In genomic region chr7:149147072-149147729, GRCh38 we compare ENCODE assay signal across 1 cellular context.
TF ChIP-seq lines count a peak whose summit lies in the region.

ZNF398 (plus strand) TSS chr7:149147453; CDS start chr7:149147743, 290 bp downstream.

TF ChIP-seq in HepG2, 621 proteins besides CTCF, POLR2A, EP300 and RAD21 (continued from another document and continues in another):
- TF ChIP-seq ATF4 (CRISPR knock-in tag; IDR thresholded peaks at IDR 0.05) (peak in 1 of 2 experiments; percentile 42; a peak in 1 of 4 replicates), ZBTB39 (CRISPR knock-in tag; IDR thresholded peaks at IDR 0.05) (no peak), NCOA1 (CRISPR knock-in tag; IDR thresholded peaks at IDR 0.05) (no peak), ZNF138 (CRISPR knock-in tag; IDR thresholded peaks at IDR 0.05; ENCODE audit: low read depth) (0 out of 2 replicates have a peak, but pooled peaks have one; percentile 41), NCOA2 (CRISPR knock-in tag; IDR thresholded peaks at IDR 0.05) (peak; percentile 27; the same call in 1 of the 2 replicates), ZBTB7B (CRISPR knock-in tag; IDR thresholded peaks at IDR 0.05) (peak; percentile 50; the same call in 1 of the 2 replicates), PHF8 (CRISPR knock-in tag; IDR thresholded peaks at IDR 0.05) (peak; percentile 62), ZBTB38 (CRISPR knock-in tag; IDR thresholded peaks at IDR 0.05) (no peak), E2F2 (CRISPR knock-in tag; IDR thresholded peaks at IDR 0.05; ENCODE audit: borderline replicate concordance) (no peak), ZNF260 (CRISPR knock-in tag; IDR thresholded peaks at IDR 0.05; ENCODE audit: borderline replicate concordance, low read depth) (no peak), CBX2 (IDR thresholded peaks at IDR 0.05; ENCODE audit: low read depth, low read length) (no peak), CBX2 (CRISPR knock-in tag; IDR thresholded peaks at IDR 0.05; ENCODE audit: low read depth) (no peak), NFKB2 (CRISPR knock-in tag; IDR thresholded peaks at IDR 0.05; ENCODE audit: borderline replicate concordance) (peak; percentile 47; the same call in 1 of the 2 replicates), SMAD1 (CRISPR knock-in tag; IDR thresholded peaks at IDR 0.05; ENCODE audit: borderline replicate concordance, low read depth) (peak; percentile 13; the same call in 1 of the 2 replicates), ZFP90 (CRISPR knock-in tag; IDR thresholded peaks at IDR 0.05; ENCODE audit: borderline replicate concordance) (peak; percentile 13; the same call in 1 of the 2 replicates), HOXA5 (CRISPR knock-in tag; IDR thresholded peaks at IDR 0.05) (no peak), ZNF605 (CRISPR knock-in tag; IDR thresholded peaks at IDR 0.05) (no peak), ASH2L (IDR thresholded peaks at IDR 0.05; ENCODE audit: insufficient read length, low read depth, low read length) (peak; percentile 66), GABPA (IDR thresholded peaks at IDR 0.05; ENCODE audit: low read depth, low read length) (no peak), GABPA (CRISPR knock-in tag; IDR thresholded peaks at IDR 0.05; ENCODE audit: low read depth) (peak; percentile 28; the same call in 1 of the 2 replicates), ZFP36 (IDR thresholded peaks at IDR 0.05; ENCODE audit: borderline replicate concordance, low read depth, low read length, partially characterized antibody) (no peak), TCF7 (IDR thresholded peaks at IDR 0.05; ENCODE audit: low read depth) (no peak), ZNF772 (CRISPR knock-in tag; IDR thresholded peaks at IDR 0.05) (0 out of 2 replicates have a peak, but pooled peaks have one; percentile 19), ZNF792 (CRISPR knock-in tag; IDR thresholded peaks at IDR 0.05) (no peak), ARNT2 (CRISPR knock-in tag; IDR thresholded peaks at IDR 0.05; ENCODE audit: low read depth) (peak; percentile 78), HOXD1 (CRISPR knock-in tag; IDR thresholded peaks at IDR 0.05) (peak; percentile 34; the same call in 1 of the 2 replicates), KDM2A (CRISPR knock-in tag; IDR thresholded peaks at IDR 0.05; ENCODE audit: borderline replicate concordance, low read depth) (peak; percentile 63), ZNF230 (CRISPR knock-in tag; IDR thresholded peaks at IDR 0.05) (peak; percentile 16; the same call in 1 of the 2 replicates), ARID5B (CRISPR knock-in tag; IDR thresholded peaks at IDR 0.05) (0 out of 2 replicates have a peak, but pooled peaks have one; percentile 7), PRDM15 (CRISPR knock-in tag; IDR thresholded peaks at IDR 0.05) (peak; percentile 58; the same call in 1 of the 2 replicates), BATF2 (CRISPR knock-in tag; IDR thresholded peaks at IDR 0.05) (0 out of 2 replicates have a peak, but pooled peaks have one; percentile 46), GATA4 (IDR thresholded peaks at IDR 0.05; ENCODE audit: borderline replicate concordance, low read depth) (no peak), NONO (IDR thresholded peaks at IDR 0.05) (no peak), NONO (CRISPR knock-in tag; conservative IDR thresholded peaks at IDR 0.05) (peak; percentile 60), SOX6 (IDR thresholded peaks at IDR 0.05) (no peak), SOX6 (CRISPR knock-in tag; IDR thresholded peaks at IDR 0.05) (no peak), CBFB (CRISPR knock-in tag; IDR thresholded peaks at IDR 0.05) (peak; percentile 68), GFI1 (CRISPR knock-in tag; IDR thresholded peaks at IDR 0.05; ENCODE audit: borderline replicate concordance) (no peak), ZNF20 (CRISPR knock-in tag; IDR thresholded peaks at IDR 0.05) (no peak), THAP11 (CRISPR knock-in tag; IDR thresholded peaks at IDR 0.05) (peak; percentile 63; the same call in 1 of the 2 replicates), SNAI1 (CRISPR knock-in tag; IDR thresholded peaks at IDR 0.05; ENCODE audit: borderline replicate concordance) (no peak), ZNF205 (CRISPR knock-in tag; IDR thresholded peaks at IDR 0.05) (0 out of 2 replicates have a peak, but pooled peaks have one; percentile 37), MAZ (IDR thresholded peaks at IDR 0.05; ENCODE audit: borderline replicate concordance, low read depth, low read length) (peak; percentile 52; the same call in 1 of the 2 replicates), MAZ (CRISPR knock-in tag; IDR thresholded peaks at IDR 0.05; ENCODE audit: low read depth) (peak; percentile 75; the same call in 1 of the 2 replicates), MTA1 (CRISPR knock-in tag; IDR thresholded peaks at IDR 0.05; ENCODE audit: borderline replicate concordance) (peak; percentile 46; the same call in 1 of the 2 replicates)
- TF ChIP-seq, protein P1, sequence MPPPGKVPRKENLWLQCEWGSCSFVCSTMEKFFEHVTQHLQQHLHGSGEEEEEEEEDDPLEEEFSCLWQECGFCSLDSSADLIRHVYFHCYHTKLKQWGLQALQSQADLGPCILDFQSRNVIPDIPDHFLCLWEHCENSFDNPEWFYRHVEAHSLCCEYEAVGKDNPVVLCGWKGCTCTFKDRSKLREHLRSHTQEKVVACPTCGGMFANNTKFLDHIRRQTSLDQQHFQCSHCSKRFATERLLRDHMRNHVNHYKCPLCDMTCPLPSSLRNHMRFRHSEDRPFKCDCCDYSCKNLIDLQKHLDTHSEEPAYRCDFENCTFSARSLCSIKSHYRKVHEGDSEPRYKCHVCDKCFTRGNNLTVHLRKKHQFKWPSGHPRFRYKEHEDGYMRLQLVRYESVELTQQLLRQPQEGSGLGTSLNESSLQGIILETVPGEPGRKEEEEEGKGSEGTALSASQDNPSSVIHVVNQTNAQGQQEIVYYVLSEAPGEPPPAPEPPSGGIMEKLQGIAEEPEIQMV (CRISPR knock-in tag; IDR thresholded peaks at IDR 0.05; ENCODE audit: low read depth): peak; percentile 28; the same call in 1 of the 2 replicates
- TF ChIP-seq, protein P2, sequence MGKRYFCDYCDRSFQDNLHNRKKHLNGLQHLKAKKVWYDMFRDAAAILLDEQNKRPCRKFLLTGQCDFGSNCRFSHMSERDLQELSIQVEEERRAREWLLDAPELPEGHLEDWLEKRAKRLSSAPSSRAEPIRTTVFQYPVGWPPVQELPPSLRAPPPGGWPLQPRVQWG (CRISPR knock-in tag; IDR thresholded peaks at IDR 0.05; ENCODE audit: borderline replicate concordance, low read depth): no peak
- TF ChIP-seq, protein P3, sequence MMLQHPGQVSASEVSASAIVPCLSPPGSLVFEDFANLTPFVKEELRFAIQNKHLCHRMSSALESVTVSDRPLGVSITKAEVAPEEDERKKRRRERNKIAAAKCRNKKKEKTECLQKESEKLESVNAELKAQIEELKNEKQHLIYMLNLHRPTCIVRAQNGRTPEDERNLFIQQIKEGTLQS (CRISPR knock-in tag; IDR thresholded peaks at IDR 0.05): 0 out of 2 replicates have a peak, but pooled peaks have one; percentile 13
